ENCODE assay signal across 13 cellular contexts in genomic region chr13:99797716-99798115, GRCh38.
DNase-seq lines count a peak whose midpoint lies in the region; ATAC-seq, FAIRE-seq and TF ChIP-seq lines count a peak whose summit lies in the region.
"Had no signal": no experiment of that assay in that cellular context is flagged by ENCODE, and none has a peak within 500 bp of the region (broad histone marks: within the 10 kb centered on the region; RNA-seq: fewer than 3 reads in every experiment).

No MANE protein-coding gene starts in this region.

- no peak overlapping the region for H2AFZ ChIP-seq in H1 (ENCODE audit: low read length)

- TF ChIP-seq POLR2A in H1 (IDR thresholded peaks at IDR 0.05; ENCODE audit: control extremely low read depth in 1 of 2, low read depth in 2 of 2, low read length in 2 of 2): no peak
- TF ChIP-seq POLR2A in erythroblast (IDR thresholded peaks at IDR 0.05; ENCODE audit: low read length): no peak

- H2BK120ac ChIP-seq in H1 (replicated peaks; ENCODE audit: low read depth, low read length): peak overlapping the region; percentile 56

- TF ChIP-seq RAD21 in H1 (IDR thresholded peaks at IDR 0.05 in 1 of 2, conservative IDR thresholded peaks at IDR 0.05 in 1 of 2; ENCODE audit: low read depth in 2 of 2, low read length in 2 of 2): no peak

- H2AK5ac ChIP-seq in H1 (ENCODE audit: low read depth, low read length): no peak overlapping the region

- in situ Hi-C loops in G401 (cut with HindIII; ENCODE audit: low sequenced_read_pairs): no loop called here

- peak overlapping the region; percentile 39; the same call in 1 of the 2 replicates for H3K18ac ChIP-seq in H1 (ENCODE audit: extremely low read depth, low read length)

- H4K5ac ChIP-seq in H1 (ENCODE audit: insufficient read length, low read depth, low read length): no peak overlapping the region

- CTCF ChIA-PET in H1 (lab: Charles Lee; ENCODE audit: partially characterized antibody): interaction anchor here (0.6 to 1.2 kb wide), 3 partner anchors 29 to 103 kb away, joined by 3 to 4 read pairs (median 3); no protein-coding TSS in a partner anchor

- H3K56ac ChIP-seq in H1 (replicated peaks; ENCODE audit: insufficient read length, low read depth, low read length): no peak overlapping the region

- no peaks in the 10 kb centered on the region for H4K20me1 ChIP-seq in H1 (replicated peaks in 1 of 2; ENCODE audit: control insufficient read depth in 1 of 2, insufficient read depth in 2 of 2, low read length in 2 of 2)

- H3K23me2 ChIP-seq in H1 (ENCODE audit: low read depth, low read length): no peaks in the 10 kb centered on the region

- H3K4me1 ChIP-seq in H1 (replicated peaks in 1 of 4; ENCODE audit: control insufficient read depth in 3 of 4, insufficient read depth in 4 of 4, low read length in 3 of 4): peaks cover 3 to 24% (median 20%) of the 10 kb centered on the region in 4 experiments; a peak in 5 of 7 replicates

- no peak overlapping the region for H2BK12ac ChIP-seq in H1 (ENCODE audit: low read depth, low read length)

- no peak for TF ChIP-seq CTCF in H1 (IDR thresholded peaks at IDR 0.05; ENCODE audit: control extremely low read depth in 1 of 3, insufficient read depth in 1 of 3, low read depth in 1 of 3, low read length in 3 of 3)

- DNase-seq in COR-L47 (lab: John Stamatoyannopoulos, UW) (peak; percentile 92), G401 (ENCODE audit: low spot score) (peak; percentile 22), NCI-H146 treated with DMSO at 0.1 percent for 48 hours (lab: John Stamatoyannopoulos, UW; ENCODE audit: unreplicated experiment) (peak; percentile 11), H1 (ENCODE audit: low read depth in 1 of 2, low spot score in 2 of 2) (no peak), AG08395 (ENCODE audit: low spot score) (no peak), erythroblast (lab: John Stamatoyannopoulos, UW) (no peak)
- no peak for DNase-seq in stimulated activated naive CD4-positive, alpha-beta T cell (lab: John Stamatoyannopoulos, UW)
- DNase-seq: DMS79 treated with DMSO at 0.1 percent for 48 hours, HCEC 1CT, NCI-H1694, NCI-H2107 had no signal

- no peak overlapping the region for H3K14ac ChIP-seq in H1 (ENCODE audit: insufficient read length)

- no peaks in the 10 kb centered on the region for H3K9me3 ChIP-seq in H1 (ENCODE audit: insufficient read depth in 2 of 2, low read depth in 1 of 2, low read length in 1 of 2)

- peak overlapping the region; percentile 92 for H4K91ac ChIP-seq in H1 (replicated peaks; ENCODE audit: insufficient read length, low read length)

- H2BK15ac ChIP-seq in H1 (ENCODE audit: low read length): no peak overlapping the region

- H3K27me3 ChIP-seq in H1 (replicated peaks in 1 of 4; ENCODE audit: control insufficient read depth in 3 of 4, extremely low read depth in 1 of 4, insufficient read depth in 3 of 4, low read length in 3 of 4): no peaks in the 10 kb centered on the region

- H2BK20ac ChIP-seq in H1 (ENCODE audit: low read length): peak overlapping the region; percentile 66; the same call in 1 of the 2 replicates

- no peak overlapping the region for H3K9ac ChIP-seq in H1 (replicated peaks in 1 of 4; ENCODE audit: extremely low read depth in 1 of 4, low read depth in 3 of 4, low read length in 3 of 4)

- H4K8ac ChIP-seq in H1 (ENCODE audit: extremely low read depth, insufficient read depth, low read length): no peak overlapping the region

- no peak overlapping the region for H3K23ac ChIP-seq in H1 (ENCODE audit: insufficient read length)

- no peak for TF ChIP-seq EP300 in H1 (IDR thresholded peaks at IDR 0.05; ENCODE audit: borderline replicate concordance in 1 of 2, low read depth in 2 of 2, low read length in 2 of 2)

- H3K27ac ChIP-seq in H1 (ENCODE audit: low read depth, low read length): no peak overlapping the region; the same call in 1 of the 2 replicates

- H2BK5ac ChIP-seq in H1 (ENCODE audit: low read depth, low read length): peak overlapping the region; percentile 54; the same call in 1 of the 2 replicates

- peak overlapping the region; percentile 9 to 34 for H3K4me2 ChIP-seq in H1 (ENCODE audit: insufficient read depth in 1 of 2, low read depth in 2 of 2, low read length in 2 of 2)

- H3K4me3 ChIP-seq in H1 (ENCODE audit: extremely low read depth in 1 of 4, insufficient read depth in 2 of 4, low read depth in 3 of 4, low read length in 4 of 4): peak overlapping the region in 1 of 4 experiments; percentile 9; a peak in 1 of 8 replicates

- H3K79me2 ChIP-seq in H1 (ENCODE audit: control insufficient read depth in 1 of 2, insufficient read depth in 2 of 2, low read length in 2 of 2): no peaks in the 10 kb centered on the region

- no peaks in the 10 kb centered on the region for H3K36me3 ChIP-seq in H1 (ENCODE audit: control insufficient read depth in 2 of 4, insufficient read depth in 4 of 4, low read length in 3 of 4)

- ATAC-seq in HG03457 (IDR thresholded peaks at IDR 0.05; ENCODE audit: unreplicated experiment): no peak

- POLR2A ChIA-PET in H1 (lab: Charles Lee; ENCODE audit: partially characterized antibody): interaction anchor here (1.2 kb wide), 1 partner anchor 112 kb away, joined by 3 read pairs; no protein-coding TSS in a partner anchor

- WGBS in H1 (ENCODE audit: extremely low coverage in 1 of 2, insufficient coverage in 1 of 2, insufficient read length in 1 of 2, insufficient replicate concordance in 2 of 2, low coverage in 1 of 2, low lambda C conversion rate in 2 of 2, missing lambda C conversion rate in 1 of 2), 2 experiments: 70% methylated on average over 1 of the region's 1 CpG; no CpG with 5 or more reads in 1 of the 2 experiments

- H3K4ac ChIP-seq in H1 (replicated peaks; ENCODE audit: insufficient read length, low read depth, low read length): no peak overlapping the region

- H3K79me1 ChIP-seq in H1 (ENCODE audit: low read depth, low read length): no peaks in the 10 kb centered on the region

- FAIRE-seq in H1 (lab: Jason Lieb, UNC): peak; percentile 60
- FAIRE-seq: G401.6 had no signal

TF ChIP-seq in H1, 55 proteins besides CTCF, POLR2A, EP300 and RAD21:
- TF ChIP-seq NANOG (IDR thresholded peaks at IDR 0.05; ENCODE audit: insufficient read depth, low read depth, low read length, poor library complexity, severe bottlenecking) (peak; percentile 12), RBBP5 (IDR thresholded peaks at IDR 0.05; ENCODE audit: borderline replicate concordance, low read depth, low read length) (no peak), RNF2 (IDR thresholded peaks at IDR 0.05; ENCODE audit: borderline replicate concordance, low read depth, low read length, missing control alignments, poor library complexity, severe bottlenecking) (no peak)

Comparison
In these comparisons a context has a peak if more than half of its experiments do, and no peak if none do; other contexts are left out.
1. DNase-seq: peak in COR-L47 (single experiment), G401 (single experiment) and NCI-H146 treated with DMSO at 0.1 percent for 48 hours (single experiment); none in H1 (0 of 2), AG08395 (single experiment), stimulated activated naive CD4-positive, alpha-beta T cell (0 of 6) and erythroblast (0 of 2).